Comparison of ENCODE assay signal across 1 cellular context in genomic region chr18:74147779-74148542, GRCh38.
TF ChIP-seq lines count a peak whose summit lies in the region.

A gene with protein sequence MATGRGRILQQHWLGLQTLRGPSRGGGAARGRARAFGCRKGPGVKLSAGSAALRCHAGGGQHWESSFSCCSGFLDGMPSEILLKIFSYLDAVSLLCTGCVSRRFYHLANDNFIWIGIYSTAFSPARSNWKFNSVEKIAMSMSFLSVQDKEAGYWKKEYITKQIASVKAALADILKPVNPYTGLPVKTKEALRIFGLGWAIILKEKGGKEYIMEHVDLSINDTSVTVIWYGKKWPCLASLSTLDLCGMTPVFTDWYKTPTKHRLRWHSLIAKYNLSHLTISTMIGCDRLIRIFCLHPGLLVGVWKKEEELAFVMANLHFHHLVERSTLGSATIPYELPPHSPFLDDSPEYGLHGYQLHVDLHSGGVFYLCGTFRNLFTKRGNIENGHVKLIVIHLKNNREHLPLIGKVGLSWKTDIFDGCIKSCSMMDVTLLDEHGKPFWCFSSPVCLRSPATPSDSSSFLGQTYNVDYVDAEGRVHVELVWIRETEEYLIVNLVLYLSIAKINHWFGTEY (minus strand): TSS chr18:74147834. CDS start chr18:74147785, 49 bp downstream.
A gene with protein sequence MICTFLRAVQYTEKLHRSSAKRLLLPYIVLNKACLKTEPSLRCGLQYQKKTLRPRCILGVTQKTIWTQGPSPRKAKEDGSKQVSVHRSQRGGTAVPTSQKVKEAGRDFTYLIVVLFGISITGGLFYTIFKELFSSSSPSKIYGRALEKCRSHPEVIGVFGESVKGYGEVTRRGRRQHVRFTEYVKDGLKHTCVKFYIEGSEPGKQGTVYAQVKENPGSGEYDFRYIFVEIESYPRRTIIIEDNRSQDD (plus strand): TSS chr18:74148523. CDS start chr18:74148809, 286 bp downstream.

TF ChIP-seq in HEK293, 187 proteins besides CTCF, POLR2A, EP300 and RAD21 (continued from another document and continues in another):
- TF ChIP-seq, protein P1, sequence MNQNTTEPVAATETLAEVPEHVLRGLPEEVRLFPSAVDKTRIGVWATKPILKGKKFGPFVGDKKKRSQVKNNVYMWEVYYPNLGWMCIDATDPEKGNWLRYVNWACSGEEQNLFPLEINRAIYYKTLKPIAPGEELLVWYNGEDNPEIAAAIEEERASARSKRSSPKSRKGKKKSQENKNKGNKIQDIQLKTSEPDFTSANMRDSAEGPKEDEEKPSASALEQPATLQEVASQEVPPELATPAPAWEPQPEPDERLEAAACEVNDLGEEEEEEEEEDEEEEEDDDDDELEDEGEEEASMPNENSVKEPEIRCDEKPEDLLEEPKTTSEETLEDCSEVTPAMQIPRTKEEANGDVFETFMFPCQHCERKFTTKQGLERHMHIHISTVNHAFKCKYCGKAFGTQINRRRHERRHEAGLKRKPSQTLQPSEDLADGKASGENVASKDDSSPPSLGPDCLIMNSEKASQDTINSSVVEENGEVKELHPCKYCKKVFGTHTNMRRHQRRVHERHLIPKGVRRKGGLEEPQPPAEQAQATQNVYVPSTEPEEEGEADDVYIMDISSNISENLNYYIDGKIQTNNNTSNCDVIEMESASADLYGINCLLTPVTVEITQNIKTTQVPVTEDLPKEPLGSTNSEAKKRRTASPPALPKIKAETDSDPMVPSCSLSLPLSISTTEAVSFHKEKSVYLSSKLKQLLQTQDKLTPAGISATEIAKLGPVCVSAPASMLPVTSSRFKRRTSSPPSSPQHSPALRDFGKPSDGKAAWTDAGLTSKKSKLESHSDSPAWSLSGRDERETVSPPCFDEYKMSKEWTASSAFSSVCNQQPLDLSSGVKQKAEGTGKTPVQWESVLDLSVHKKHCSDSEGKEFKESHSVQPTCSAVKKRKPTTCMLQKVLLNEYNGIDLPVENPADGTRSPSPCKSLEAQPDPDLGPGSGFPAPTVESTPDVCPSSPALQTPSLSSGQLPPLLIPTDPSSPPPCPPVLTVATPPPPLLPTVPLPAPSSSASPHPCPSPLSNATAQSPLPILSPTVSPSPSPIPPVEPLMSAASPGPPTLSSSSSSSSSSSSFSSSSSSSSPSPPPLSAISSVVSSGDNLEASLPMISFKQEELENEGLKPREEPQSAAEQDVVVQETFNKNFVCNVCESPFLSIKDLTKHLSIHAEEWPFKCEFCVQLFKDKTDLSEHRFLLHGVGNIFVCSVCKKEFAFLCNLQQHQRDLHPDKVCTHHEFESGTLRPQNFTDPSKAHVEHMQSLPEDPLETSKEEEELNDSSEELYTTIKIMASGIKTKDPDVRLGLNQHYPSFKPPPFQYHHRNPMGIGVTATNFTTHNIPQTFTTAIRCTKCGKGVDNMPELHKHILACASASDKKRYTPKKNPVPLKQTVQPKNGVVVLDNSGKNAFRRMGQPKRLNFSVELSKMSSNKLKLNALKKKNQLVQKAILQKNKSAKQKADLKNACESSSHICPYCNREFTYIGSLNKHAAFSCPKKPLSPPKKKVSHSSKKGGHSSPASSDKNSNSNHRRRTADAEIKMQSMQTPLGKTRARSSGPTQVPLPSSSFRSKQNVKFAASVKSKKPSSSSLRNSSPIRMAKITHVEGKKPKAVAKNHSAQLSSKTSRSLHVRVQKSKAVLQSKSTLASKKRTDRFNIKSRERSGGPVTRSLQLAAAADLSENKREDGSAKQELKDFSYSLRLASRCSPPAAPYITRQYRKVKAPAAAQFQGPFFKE (tag by site-specific recombination; IDR thresholded peaks at IDR 0.05; ENCODE audit: borderline replicate concordance), result no peak
- TF ChIP-seq SP3 (tag by site-specific recombination; IDR thresholded peaks at IDR 0.05) (peak; percentile 79), AEBP2 (tag by site-specific recombination; IDR thresholded peaks at IDR 0.05; ENCODE audit: borderline replicate concordance) (no peak), ZNF146 (tag by site-specific recombination; IDR thresholded peaks at IDR 0.05) (no peak), WT1 (tag by site-specific recombination; IDR thresholded peaks at IDR 0.05) (no peak), ZSCAN30 (tag by site-specific recombination; IDR thresholded peaks at IDR 0.05) (peak; percentile 65; the same call in 1 of the 2 replicates), GLIS2 (tag by site-specific recombination; IDR thresholded peaks at IDR 0.05) (peak; percentile 27; the same call in 1 of the 2 replicates), ZNF830 (tag by site-specific recombination; IDR thresholded peaks at IDR 0.05; ENCODE audit: low read depth) (no peak), KLF8 (tag by site-specific recombination; IDR thresholded peaks at IDR 0.05) (0 out of 2 replicates have a peak, but pooled peaks have one; percentile 49), ZNF580 (tag by site-specific recombination; IDR thresholded peaks at IDR 0.05) (no peak), ZNF324 (tag by site-specific recombination; IDR thresholded peaks at IDR 0.05) (no peak), ZNF19 (tag by site-specific recombination; IDR thresholded peaks at IDR 0.05; ENCODE audit: low read depth) (no peak), PATZ1 (tag by site-specific recombination; IDR thresholded peaks at IDR 0.05) (peak; percentile 72), ZNF138 (tag by site-specific recombination; IDR thresholded peaks at IDR 0.05; ENCODE audit: borderline replicate concordance) (no peak), PRDM1 (tag by site-specific recombination; IDR thresholded peaks at IDR 0.05) (no peak), ZNF560 (tag by site-specific recombination; IDR thresholded peaks at IDR 0.05; ENCODE audit: borderline replicate concordance) (no peak), ZNF776 (tag by site-specific recombination; IDR thresholded peaks at IDR 0.05; ENCODE audit: borderline replicate concordance) (no peak), ZNF843 (tag by site-specific recombination; IDR thresholded peaks at IDR 0.05) (no peak), ZNF10 (tag by site-specific recombination; IDR thresholded peaks at IDR 0.05) (no peak), ZNF157 (tag by site-specific recombination; IDR thresholded peaks at IDR 0.05) (no peak), ZNF837 (tag by site-specific recombination; IDR thresholded peaks at IDR 0.05) (no peak), ZNF112 (tag by site-specific recombination; IDR thresholded peaks at IDR 0.05) (no peak), ZNF629 (tag by site-specific recombination; IDR thresholded peaks at IDR 0.05) (peak; percentile 44), KLF9 (tag by site-specific recombination; IDR thresholded peaks at IDR 0.05; ENCODE audit: low read depth) (peak; percentile 61; the same call in 1 of the 2 replicates), ZNF610 (tag by site-specific recombination; IDR thresholded peaks at IDR 0.05; ENCODE audit: borderline replicate concordance) (peak; percentile 76), ZNF132 (tag by site-specific recombination; IDR thresholded peaks at IDR 0.05; ENCODE audit: borderline replicate concordance) (no peak), ZBTB8A (tag by site-specific recombination; IDR thresholded peaks at IDR 0.05) (no peak), ZBTB10 (tag by site-specific recombination; IDR thresholded peaks at IDR 0.05) (peak; percentile 87)
- TF ChIP-seq, protein P2, sequence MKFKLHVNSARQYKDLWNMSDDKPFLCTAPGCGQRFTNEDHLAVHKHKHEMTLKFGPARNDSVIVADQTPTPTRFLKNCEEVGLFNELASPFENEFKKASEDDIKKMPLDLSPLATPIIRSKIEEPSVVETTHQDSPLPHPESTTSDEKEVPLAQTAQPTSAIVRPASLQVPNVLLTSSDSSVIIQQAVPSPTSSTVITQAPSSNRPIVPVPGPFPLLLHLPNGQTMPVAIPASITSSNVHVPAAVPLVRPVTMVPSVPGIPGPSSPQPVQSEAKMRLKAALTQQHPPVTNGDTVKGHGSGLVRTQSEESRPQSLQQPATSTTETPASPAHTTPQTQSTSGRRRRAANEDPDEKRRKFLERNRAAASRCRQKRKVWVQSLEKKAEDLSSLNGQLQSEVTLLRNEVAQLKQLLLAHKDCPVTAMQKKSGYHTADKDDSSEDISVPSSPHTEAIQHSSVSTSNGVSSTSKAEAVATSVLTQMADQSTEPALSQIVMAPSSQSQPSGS (tag by site-specific recombination; IDR thresholded peaks at IDR 0.05; ENCODE audit: low read depth), result no peak
- TF ChIP-seq, protein P3, sequence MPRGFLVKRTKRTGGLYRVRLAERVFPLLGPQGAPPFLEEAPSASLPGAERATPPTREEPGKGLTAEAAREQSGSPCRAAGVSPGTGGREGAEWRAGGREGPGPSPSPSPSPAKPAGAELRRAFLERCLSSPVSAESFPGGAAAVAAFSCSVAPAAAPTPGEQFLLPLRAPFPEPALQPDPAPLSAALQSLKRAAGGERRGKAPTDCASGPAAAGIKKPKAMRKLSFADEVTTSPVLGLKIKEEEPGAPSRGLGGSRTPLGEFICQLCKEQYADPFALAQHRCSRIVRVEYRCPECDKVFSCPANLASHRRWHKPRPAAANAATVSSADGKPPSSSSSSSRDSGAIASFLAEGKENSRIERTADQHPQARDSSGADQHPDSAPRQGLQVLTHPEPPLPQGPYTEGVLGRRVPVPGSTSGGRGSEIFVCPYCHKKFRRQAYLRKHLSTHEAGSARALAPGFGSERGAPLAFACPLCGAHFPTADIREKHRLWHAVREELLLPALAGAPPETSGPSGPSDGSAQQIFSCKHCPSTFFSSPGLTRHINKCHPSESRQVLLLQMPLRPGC (tag by site-specific recombination; IDR thresholded peaks at IDR 0.05), result no peak; the same call in 1 of the 2 replicates
- TF ChIP-seq, protein P4, sequence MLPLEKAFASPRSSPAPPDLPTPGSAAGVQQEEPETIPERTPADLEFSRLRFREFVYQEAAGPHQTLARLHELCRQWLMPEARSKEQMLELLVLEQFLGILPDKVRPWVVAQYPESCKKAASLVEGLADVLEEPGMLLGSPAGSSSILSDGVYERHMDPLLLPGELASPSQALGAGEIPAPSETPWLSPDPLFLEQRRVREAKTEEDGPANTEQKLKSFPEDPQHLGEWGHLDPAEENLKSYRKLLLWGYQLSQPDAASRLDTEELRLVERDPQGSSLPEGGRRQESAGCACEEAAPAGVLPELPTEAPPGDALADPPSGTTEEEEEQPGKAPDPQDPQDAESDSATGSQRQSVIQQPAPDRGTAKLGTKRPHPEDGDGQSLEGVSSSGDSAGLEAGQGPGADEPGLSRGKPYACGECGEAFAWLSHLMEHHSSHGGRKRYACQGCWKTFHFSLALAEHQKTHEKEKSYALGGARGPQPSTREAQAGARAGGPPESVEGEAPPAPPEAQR (tag by site-specific recombination; IDR thresholded peaks at IDR 0.05), result 0 out of 2 replicates have a peak, but pooled peaks have one; percentile 24
- TF ChIP-seq, protein P5, sequence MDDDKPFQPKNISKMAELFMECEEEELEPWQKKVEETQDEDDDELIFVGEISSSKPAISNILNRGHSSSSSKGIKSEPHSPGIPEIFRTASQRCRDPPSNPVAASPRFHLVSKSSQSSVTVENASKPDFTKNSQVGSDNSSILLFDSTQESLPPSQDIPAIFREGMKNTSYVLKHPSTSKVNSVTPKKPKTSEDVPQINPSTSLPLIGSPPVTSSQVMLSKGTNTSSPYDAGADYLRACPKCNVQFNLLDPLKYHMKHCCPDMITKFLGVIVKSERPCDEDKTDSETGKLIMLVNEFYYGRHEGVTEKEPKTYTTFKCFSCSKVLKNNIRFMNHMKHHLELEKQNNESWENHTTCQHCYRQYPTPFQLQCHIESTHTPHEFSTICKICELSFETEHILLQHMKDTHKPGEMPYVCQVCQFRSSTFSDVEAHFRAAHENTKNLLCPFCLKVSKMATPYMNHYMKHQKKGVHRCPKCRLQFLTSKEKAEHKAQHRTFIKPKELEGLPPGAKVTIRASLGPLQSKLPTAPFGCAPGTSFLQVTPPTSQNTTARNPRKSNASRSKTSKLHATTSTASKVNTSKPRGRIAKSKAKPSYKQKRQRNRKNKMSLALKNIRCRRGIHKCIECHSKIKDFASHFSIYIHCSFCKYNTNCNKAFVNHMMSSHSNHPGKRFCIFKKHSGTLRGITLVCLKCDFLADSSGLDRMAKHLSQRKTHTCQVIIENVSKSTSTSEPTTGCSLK (tag by site-specific recombination; IDR thresholded peaks at IDR 0.05), result no peak
